ENCODE assay signal across 15 cellular contexts in genomic region chr9:94801242-94801641, GRCh38.
DNase-seq lines count a peak whose midpoint lies in the region; ATAC-seq and TF ChIP-seq lines count a peak whose summit lies in the region.
"Had no signal": no experiment of that assay in that cellular context is flagged by ENCODE, and none has a peak within 500 bp of the region (broad histone marks: within the 10 kb centered on the region; RNA-seq: fewer than 3 reads in every experiment).

No MANE protein-coding gene starts in this region.

- H3K9me3 ChIP-seq in breast epithelium = no peaks in the 10 kb centered on the region
- H3K9me3 ChIP-seq in osteoblast (ENCODE audit: low read depth, low read length) = no peaks in the 10 kb centered on the region
- no peaks in the 10 kb centered on the region for H3K9me3 ChIP-seq in tibial nerve

- H3K4me1 ChIP-seq in breast epithelium (no peaks in the 10 kb centered on the region), osteoblast (ENCODE audit: insufficient read depth, low read length) (peaks cover 55% of the 10 kb centered on the region), tibial nerve (peaks cover 0 to 69% (median 34%) of the 10 kb centered on the region in 4 donors)

- no peak for TF ChIP-seq CTCF in MCF 10A (IDR thresholded peaks at IDR 0.05; ENCODE audit: unreplicated experiment)
- no peak for TF ChIP-seq CTCF in breast epithelium (IDR thresholded peaks at IDR 0.05)
- no peak for TF ChIP-seq CTCF in osteoblast (IDR thresholded peaks at IDR 0.05; ENCODE audit: extremely low read depth, low read depth, low read length)
- TF ChIP-seq CTCF in tibial nerve (IDR thresholded peaks at IDR 0.05) = no peak

- ATAC-seq in HG03432 (IDR thresholded peaks at IDR 0.05; ENCODE audit: unreplicated experiment) (no peak), GM19397 (IDR thresholded peaks at IDR 0.05; ENCODE audit: unreplicated experiment) (no peak)
- ATAC-seq: GM23338 had no signal

- intact Hi-C loops in MCF 10A (cut with micrococcal nuclease) = loop anchor here (10.0 kb wide), 1 partner anchor 64 kb away; no protein-coding TSS in a partner anchor
- intact Hi-C loops in breast epithelium (cut with DNase I; ENCODE audit: low total_unique reads) = no loop called here

- POLR2A ChIA-PET in MCF 10A (lab: Yijun Ruan, JAX) = interaction anchor here (0.6 to 11.0 kb wide), 22 partner anchors 9 to 272 kb away, joined by 3 to 157 read pairs (median 5); partner anchors contain the start of gene AOPEP

- H3K27ac ChIP-seq in breast epithelium (peak overlapping the region in 1 of 2 donors; percentile 67), epithelial cell of prostate (peak overlapping the region; percentile 52), osteoblast (ENCODE audit: low read depth, low read length) (peak overlapping the region; percentile 73), tibial nerve (peak overlapping the region; percentile 64 to 91 (median 80))

- peak overlapping the region; percentile 94 for H3K27ac Mint-ChIP-seq in MCF 10A (ENCODE audit: low read depth, unreplicated experiment)
- H3K27ac Mint-ChIP-seq: GM23338 had no signal

- no peaks in the 10 kb centered on the region for H3K9me3 Mint-ChIP-seq in MCF 10A (ENCODE audit: unreplicated experiment)
- H3K9me3 Mint-ChIP-seq: GM23338, type B pancreatic cell had no signal

- H3K36me3 Mint-ChIP-seq in MCF 10A (ENCODE audit: insufficient read depth, unreplicated experiment) = peaks cover 6% of the 10 kb centered on the region

- TF ChIP-seq EP300 in tibial nerve (IDR thresholded peaks at IDR 0.05) = no peak

- DNase-seq in MCF 10A (ENCODE audit: unreplicated experiment) (no peak), breast epithelium (ENCODE audit: low spot score in 2 of 2) (no peak), epithelial cell of prostate (ENCODE audit: low read depth, low spot score) (no peak), osteoblast (ENCODE audit: insufficient read length, low spot score, missing footprints) (peak; percentile 84), tibial nerve (ENCODE audit: low spot score in 2 of 2) (no peak), NCI-H146 (lab: John Stamatoyannopoulos, UW) (no peak)
- DNase-seq: 8988T, hippocampal formation, NCI-H1092, NCI-H510A, SHP77 had no signal

- no peak overlapping the region for H2AFZ ChIP-seq in osteoblast (ENCODE audit: low read length)
- H2AFZ ChIP-seq: GM23338 had no signal

- no peaks in the 10 kb centered on the region for H4K20me1 ChIP-seq in osteoblast (ENCODE audit: insufficient read depth, low read length)

- H3K4me3 Mint-ChIP-seq in MCF 10A (ENCODE audit: unreplicated experiment) = peak overlapping the region; percentile 72
- H3K4me3 Mint-ChIP-seq: GM23338, type B pancreatic cell had no signal

- no peak for TF ChIP-seq POLR2A in breast epithelium (IDR thresholded peaks at IDR 0.05)
- no peak for TF ChIP-seq POLR2A in tibial nerve (IDR thresholded peaks at IDR 0.05)

- no peaks in the 10 kb centered on the region for H3K27me3 Mint-ChIP-seq in MCF 10A (ENCODE audit: insufficient read depth, unreplicated experiment)
- H3K27me3 Mint-ChIP-seq: type B pancreatic cell had no signal

- no peaks in the 10 kb centered on the region for H3K79me2 ChIP-seq in osteoblast (ENCODE audit: insufficient read depth, low read length)

- CTCF ChIA-PET in MCF 10A (lab: Yijun Ruan, JAX) = interaction anchor here (0.7 to 6.3 kb wide), 6 partner anchors 10 to 132 kb away, joined by 3 to 35 read pairs (median 4); no protein-coding TSS in a partner anchor

- peaks cover 47% of the 10 kb centered on the region for H3K4me1 Mint-ChIP-seq in MCF 10A (ENCODE audit: insufficient read depth, unreplicated experiment)

- TSS peak; percentile 8 for BruUV-seq in MCF 10A (replicated peaks; lab: Mats Ljungman, UMichigan)

- peak overlapping the region; percentile 3 for H3K4me2 ChIP-seq in osteoblast (ENCODE audit: insufficient read depth, low read length)
- H3K4me2 ChIP-seq: GM23338 had no signal

- H3K36me3 ChIP-seq in breast epithelium (no peaks in the 10 kb centered on the region), osteoblast (ENCODE audit: insufficient read depth, low read length) (peaks cover 6% of the 10 kb centered on the region), tibial nerve (no peaks in the 10 kb centered on the region)

- H3K4me3 ChIP-seq in breast epithelium (no peak overlapping the region), osteoblast (ENCODE audit: insufficient read depth, low read length) (no peak overlapping the region), tibial nerve (no peak overlapping the region)
- H3K4me3 ChIP-seq: GM23338 had no signal

- WGBS in tibial nerve, 2 donors = 48 to 58% methylated on average over 1 of the region's 1 CpG

- no peaks in the 10 kb centered on the region for H3K27me3 ChIP-seq in breast epithelium
- H3K27me3 ChIP-seq in osteoblast (ENCODE audit: insufficient read depth, low read length) = no peaks in the 10 kb centered on the region
- H3K27me3 ChIP-seq in tibial nerve = no peaks in the 10 kb centered on the region
